ENCODE assay signal across 8 cellular contexts in genomic region chr2:10332402-10333246, GRCh38. TPM values are rescaled to one million over a fixed set of nuclear protein-coding genes. Genes with fewer than 3 reads are reported as not detected.
DNase-seq lines count a peak whose midpoint lies in the region; ATAC-seq and TF ChIP-seq lines count a peak whose summit lies in the region.

No MANE protein-coding gene starts in this region.

- peak overlapping the region; percentile 66 for H3K27ac Mint-ChIP-seq in mesothelial cell of epicardium

- TF ChIP-seq EP300 in transverse colon (IDR thresholded peaks at IDR 0.05; ENCODE audit: low read depth) (no peak), SK-N-SH (IDR thresholded peaks at IDR 0.05; ENCODE audit: borderline replicate concordance in 1 of 2, low read depth in 1 of 2, low read length in 1 of 2) (no peak)

- no peaks in the 10 kb centered on the region for H3K27me3 Mint-ChIP-seq in mesothelial cell of epicardium (ENCODE audit: low read depth)

- H3K36me3 Mint-ChIP-seq in mesothelial cell of epicardium, result peaks cover 5% of the 10 kb centered on the region

- H3K27me3 ChIP-seq in cardiac muscle cell (no peaks in the 10 kb centered on the region), transverse colon (no peaks in the 10 kb centered on the region), SK-N-SH (ENCODE audit: insufficient read depth) (no peaks in the 10 kb centered on the region)

- no peak overlapping the region for H2AFZ ChIP-seq in SK-N-SH (ENCODE audit: low read depth)

- POLR2A ChIA-PET in SK-N-SH (lab: Yijun Ruan, JAX), result interaction anchor here (0.6 kb wide), 1 partner anchor 17 kb away, joined by 3 read pairs; no protein-coding TSS in a partner anchor

- H3K9ac ChIP-seq in SK-N-SH, result no peak overlapping the region

- H3K9me2 ChIP-seq in SK-N-SH, result no peaks in the 10 kb centered on the region

- H3K9me3 ChIP-seq in cardiac muscle cell (ENCODE audit: low read depth) (no peaks in the 10 kb centered on the region), transverse colon (no peaks in the 10 kb centered on the region), SK-N-SH (no peaks in the 10 kb centered on the region)

- H3K9me3 Mint-ChIP-seq in mesothelial cell of epicardium, result no peaks in the 10 kb centered on the region

- H3K27ac ChIP-seq in cardiac muscle cell, result peak overlapping the region; percentile 60
- peak overlapping the region in 3 of 4 donors; percentile 47 to 70 (median 62) for H3K27ac ChIP-seq in transverse colon
- H3K27ac ChIP-seq in SK-N-SH (ENCODE audit: low read depth in 2 of 2, low read length in 1 of 2), result peak overlapping the region in 1 of 2 experiments; percentile 11; a peak in 1 of 4 replicates

- TF ChIP-seq CTCF in cardiac muscle cell (IDR thresholded peaks at IDR 0.05; ENCODE audit: low read depth, low read length) (no peak), mesothelial cell of epicardium (IDR thresholded peaks at IDR 0.05; ENCODE audit: unreplicated experiment) (no peak), transverse colon (IDR thresholded peaks at IDR 0.05) (no peak), SK-N-SH (IDR thresholded peaks at IDR 0.05) (no peak)

- DNase-seq in cardiac muscle cell (ENCODE audit: low read depth in 1 of 2, low spot score in 1 of 2), result no peak
- no peak for DNase-seq in left cardiac atrium
- peak; percentile 69 to 71 for DNase-seq in activated T-cell treated with anti-CD3 and anti-CD28 coated beads, Interleukin-2, amount 50 U/mL, for 48 hours
- DNase-seq in mesothelial cell of epicardium (ENCODE audit: low spot score in 2 of 2, unreplicated experiment in 2 of 2), result no peak
- no peak for DNase-seq in transverse colon
- DNase-seq in SK-N-SH, result no peak
- DNase-seq in GM19240 (ENCODE audit: insufficient read length, low spot score), result no peak
- DNase-seq in MV-4-11 (lab: John Stamatoyannopoulos, UW), result no peak

- no peak overlapping the region for H3K4me2 ChIP-seq in SK-N-SH

- TF ChIP-seq RAD21 in SK-N-SH (IDR thresholded peaks at IDR 0.05; ENCODE audit: low read length), result no peak

- H3K36me3 ChIP-seq in cardiac muscle cell (no peaks in the 10 kb centered on the region), transverse colon (peaks cover 0 to 5% (median 0%) of the 10 kb centered on the region in 4 donors), SK-N-SH (replicated peaks in 1 of 2; ENCODE audit: control insufficient read depth in 1 of 2, insufficient read depth in 2 of 2, low read length in 1 of 2) (peaks cover 0 to 5% of the 10 kb centered on the region in 2 experiments)

- peaks cover 34% of the 10 kb centered on the region for H3K4me1 Mint-ChIP-seq in mesothelial cell of epicardium

- CTCF ChIA-PET in SK-N-SH (lab: Yijun Ruan, JAX), result interaction anchor here (0.8 to 4.6 kb wide), 6 partner anchors 9 to 76 kb away, joined by 3 to 22 read pairs (median 4); partner anchors contain the start of gene HPCAL1

- in situ Hi-C loops in transverse colon (cut with MboI; ENCODE audit: low pct_ligation_motif_present in 1 of 4, low pct_unique_long_range_greater_than_20kb in 1 of 4, low sequenced_read_pairs in 3 of 4), result no loop called here

- no peak for ATAC-seq in left cardiac atrium

- peaks cover 11% of the 10 kb centered on the region for H3F3A ChIP-seq in SK-N-SH (replicated peaks; ENCODE audit: insufficient read depth)

- 71 to 82% methylated on average over 7 to 15 of the region's 15 CpGs for WGBS in transverse colon (ENCODE audit: low coverage in 1 of 2), 2 donors
- 88% methylated on average over 15 of the region's 15 CpGs for WGBS in SK-N-SH (ENCODE audit: low lambda C conversion rate)

- no peak for TF ChIP-seq POLR2A in transverse colon (IDR thresholded peaks at IDR 0.05)

- H3K4me1 ChIP-seq in cardiac muscle cell (ENCODE audit: low read depth) (peaks cover 17% of the 10 kb centered on the region), transverse colon (peaks cover 14 to 46% (median 41%) of the 10 kb centered on the region in 4 donors), SK-N-SH (ENCODE audit: control insufficient read depth in 1 of 2, insufficient read depth in 2 of 2, low read depth in 1 of 2, low read length in 1 of 2) (peaks cover 15 to 59% of the 10 kb centered on the region in 2 experiments)

- intact Hi-C loops in left cardiac atrium (cut with DNase I) (no loop called here), transverse colon (cut with DNase I; ENCODE audit: low total_unique reads) (loop anchor here (1.0 kb wide), 1 partner anchor 27 kb away; no protein-coding TSS in a partner anchor)

- H3K4me3 Mint-ChIP-seq in mesothelial cell of epicardium, result no peak overlapping the region

- peaks cover 23% of the 10 kb centered on the region; the same call in 1 of the 2 replicates for H3K79me2 ChIP-seq in SK-N-SH (ENCODE audit: insufficient read depth)

- peaks cover 16% of the 10 kb centered on the region for H4K20me1 ChIP-seq in SK-N-SH (ENCODE audit: insufficient read depth)

- no peak overlapping the region for H3K4me3 ChIP-seq in cardiac muscle cell
- H3K4me3 ChIP-seq in transverse colon, result no peak overlapping the region
- no peak overlapping the region for H3K4me3 ChIP-seq in SK-N-SH (ENCODE audit: low read depth in 2 of 2, low read length in 1 of 2)

TF ChIP-seq in SK-N-SH, 30 proteins besides CTCF, POLR2A, EP300 and RAD21:
- TF ChIP-seq SIN3A (IDR thresholded peaks at IDR 0.05; ENCODE audit: borderline replicate concordance, low read depth, low read length) (no peak), NRF1 (IDR thresholded peaks at IDR 0.05; ENCODE audit: low read depth, low read length) (no peak), FOXM1 (IDR thresholded peaks at IDR 0.05; ENCODE audit: low read depth) (no peak), RCOR1 (IDR thresholded peaks at IDR 0.05; ENCODE audit: low read length) (no peak), MXI1 (IDR thresholded peaks at IDR 0.05; ENCODE audit: low read depth, low read length) (no peak), IRF3 (IDR thresholded peaks at IDR 0.05; ENCODE audit: low read depth, low read length) (no peak), YY1 (IDR thresholded peaks at IDR 0.05; ENCODE audit: low read depth) (no peak), RFX5 (IDR thresholded peaks at IDR 0.05; ENCODE audit: low read length) (no peak), USF1 (IDR thresholded peaks at IDR 0.05; ENCODE audit: borderline replicate concordance, low read depth) (no peak), RXRA (IDR thresholded peaks at IDR 0.05; ENCODE audit: borderline replicate concordance, low read depth) (no peak), PBX3 (IDR thresholded peaks at IDR 0.05) (no peak), TEAD4 (IDR thresholded peaks at IDR 0.05; ENCODE audit: borderline replicate concordance, insufficient read depth) (no peak), EZH2phosphoT487 (IDR thresholded peaks at IDR 0.05; ENCODE audit: borderline replicate concordance, low read depth) (no peak), POLR2AphosphoS5 (IDR thresholded peaks at IDR 0.05; ENCODE audit: low read depth, low read length) (no peak)

RNA-seq across cellular contexts. Expression of gene HPCAL1, which starts 29.9 kb away (rescaled TPM):
- total RNA-seq in cardiac muscle cell, result 25.5 and 26.1 TPM in 2 replicates
- 13.4 and 14.5 TPM in 2 replicates for polyA plus RNA-seq in cardiac muscle cell
- 10 to 100 TPM; 27.2 to 27.4 TPM for total RNA-seq in left cardiac atrium
- total RNA-seq in mesothelial cell of epicardium, result 17.4 to 20.0 TPM (median 17.5 TPM) in 3 replicates
- total RNA-seq in transverse colon, result 100 to 1,000 TPM in 3 of 4 donors, 10 to 100 TPM in 1; 88.9 to 221 (median 129) TPM
- polyA plus RNA-seq in SK-N-SH (2012; rRNA removed), result 34.6 and 77.0 TPM in 2 replicates
- 42.6 and 64.9 TPM in 2 replicates for polyA plus RNA-seq in SK-N-SH (2012; cell fraction: cytosol; rRNA removed)
- 45.4 and 53.6 TPM in 2 replicates for polyA plus RNA-seq in SK-N-SH (2012; cell fraction: nucleus; rRNA removed)

Comparison
In these comparisons a context has a peak if more than half of its experiments do, and no peak if none do; other contexts are left out.
1. DNase-seq: peak in activated T-cell treated with anti-CD3 and anti-CD28 coated beads, Interleukin-2, amount 50 U/mL, for 48 hours (2 of 2); none in cardiac muscle cell (0 of 2), left cardiac atrium (single experiment), mesothelial cell of epicardium (0 of 2), transverse colon (single experiment), SK-N-SH (single experiment), GM19240 (single experiment) and MV-4-11 (single experiment).